Comparison of ENCODE assay signal across 1 cellular context in genomic region chr7:101121996-101122932, GRCh38.
A peak's percentile ranks its signal among the peaks of the same experiment; 100 is the strongest.
TF ChIP-seq lines count a peak whose summit lies in the region.

No MANE protein-coding gene starts in this region.

TF ChIP-seq in HCT116, 20 proteins besides CTCF, POLR2A, EP300 and RAD21 (continued from another document):
- TF ChIP-seq REST (IDR thresholded peaks at IDR 0.05; ENCODE audit: low read depth) (no peak), POLR2AphosphoS5 (IDR thresholded peaks at IDR 0.05; ENCODE audit: low read depth, low read length) (peak; percentile 80), ZNF274 (IDR thresholded peaks at IDR 0.05; ENCODE audit: low read depth, low read length) (no peak), SRF (IDR thresholded peaks at IDR 0.05; ENCODE audit: low read depth) (no peak), ELF1 (IDR thresholded peaks at IDR 0.05; ENCODE audit: borderline replicate concordance, low read depth) (no peak), MAX (IDR thresholded peaks at IDR 0.05) (no peak), JUND (IDR thresholded peaks at IDR 0.05) (no peak), YY1 (IDR thresholded peaks at IDR 0.05; ENCODE audit: extremely low read depth, insufficient replicate concordance, low read depth, low read length) (peak; percentile 83), SIN3A (IDR thresholded peaks at IDR 0.05; ENCODE audit: low read depth) (no peak), EZH2phosphoT487 (IDR thresholded peaks at IDR 0.05; ENCODE audit: borderline replicate concordance) (no peak), CEBPB (IDR thresholded peaks at IDR 0.05; ENCODE audit: low read depth) (no peak), TCF7L2 (IDR thresholded peaks at IDR 0.05; ENCODE audit: borderline replicate concordance, extremely low read depth, insufficient read depth, insufficient read length) (peak; percentile 18)
